Comparison of ENCODE assay signal across 11 cellular contexts in the genomic region with DNA sequence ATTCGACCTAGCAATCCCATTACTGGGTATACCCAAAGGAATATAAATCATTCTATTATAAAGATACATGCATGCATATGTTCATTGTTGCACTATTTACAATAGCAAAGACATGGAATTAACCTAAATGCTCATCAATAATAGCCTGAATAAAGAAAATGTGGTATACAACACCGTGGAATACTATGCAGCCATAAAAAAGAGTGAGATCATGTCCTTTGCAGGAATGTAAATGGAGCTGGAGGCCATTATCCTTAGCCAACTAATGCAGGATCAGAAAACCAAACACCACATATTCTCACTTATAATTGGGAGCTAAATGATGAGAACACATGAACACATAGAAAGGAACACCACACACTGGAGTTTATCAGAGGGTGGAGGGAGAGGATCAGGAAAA.
"Had no signal": no experiment of that assay in that cellular context is flagged by ENCODE, and none has a peak within 500 bp of the region (broad histone marks: within the 10 kb centered on the region; RNA-seq: fewer than 3 reads in every experiment).

No MANE protein-coding gene starts in this region.

- DNase-seq: GM23248, GOT3, H7, H9, HCEC 1CT, HFFc6 had no signal

- H2AFZ ChIP-seq: GM23248, GM23338 had no signal

- H3K4me3 ChIP-seq: GM23248, GM23338, HAP-1 had no signal

- H3K27ac ChIP-seq: GM23248 had no signal

- H3K9me3 ChIP-seq: HAP-1 had no signal

- H3K9ac ChIP-seq: GM23248 had no signal

- H3K4me3 Mint-ChIP-seq: GM23338, H9, HFFc6 had no signal

- H3K36me3 ChIP-seq: HAP-1 had no signal

- ATAC-seq: GM23338, HCT116 had no signal

- H3K4me2 ChIP-seq: GM23338 had no signal

- FAIRE-seq: H1, H54 had no signal

- H3K27ac Mint-ChIP-seq: GM23338, H9, HFFc6 had no signal
